In the genomic region with DNA sequence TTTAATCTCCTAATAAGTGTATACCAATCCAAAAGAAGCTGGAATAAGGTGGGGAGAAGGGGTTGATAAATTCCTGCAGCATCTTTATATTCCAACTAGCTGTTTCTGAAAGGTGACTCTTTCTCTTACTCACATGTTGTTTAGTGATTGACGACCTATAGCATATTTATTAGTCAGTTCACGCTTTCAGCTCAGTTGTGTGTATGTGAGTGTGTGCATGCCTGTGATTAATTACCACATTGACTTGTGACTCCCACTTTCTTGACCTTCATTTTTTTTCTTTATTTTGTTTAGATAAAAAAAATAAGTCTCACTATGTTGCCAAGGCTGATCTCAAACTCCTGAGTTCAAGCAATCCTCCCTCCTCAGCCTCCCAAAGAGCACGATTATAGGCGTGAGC, we compare ENCODE assay signal across 12 cellular contexts. TPM values are rescaled to one million over a fixed set of nuclear protein-coding genes. Genes with fewer than 3 reads are reported as not detected.
DNase-seq lines count a peak whose midpoint lies in the region; ATAC-seq and TF ChIP-seq lines count a peak whose summit lies in the region.
"Had no signal": no experiment of that assay in that cellular context is flagged by ENCODE, and none has a peak within 500 bp of the region (broad histone marks: within the 10 kb centered on the region; RNA-seq: fewer than 3 reads in every experiment).

No MANE protein-coding gene starts in this region.

- DNase-seq in left ventricle myocardium inferior (no peak), Right ventricle myocardium inferior (ENCODE audit: missing footprints) (no peak), choroid plexus epithelial cell (ENCODE audit: low read depth) (peak; percentile 14), uterus (no peak), HuH-7 (ENCODE audit: low spot score) (no peak)
- DNase-seq in central memory CD4-positive, alpha-beta T cell: no peak
- DNase-seq: head of caudate nucleus, left lung, pancreas had no signal

- H3K27ac ChIP-seq in left ventricle myocardium inferior (replicated peaks) (peak overlapping the region; percentile 91), muscle layer of duodenum (ENCODE audit: low read length) (peak overlapping the region; percentile 82), uterus (peak overlapping the region; percentile 88 to 94)
- H3K27ac ChIP-seq: pancreas had no signal

- H3K27me3 ChIP-seq in left ventricle myocardium inferior (ENCODE audit: low read depth) (no peaks in the 10 kb centered on the region), muscle layer of duodenum (ENCODE audit: low read depth, low read length) (no peaks in the 10 kb centered on the region), uterus (no peaks in the 10 kb centered on the region)
- H3K27me3 ChIP-seq: left lung, pancreas had no signal

- TF ChIP-seq CTCF in left ventricle myocardium inferior (IDR thresholded peaks at IDR 0.05; ENCODE audit: borderline replicate concordance) (no peak), choroid plexus epithelial cell (conservative IDR thresholded peaks at IDR 0.05; ENCODE audit: low read depth, low read length) (no peak), uterus (IDR thresholded peaks at IDR 0.05) (no peak)

- intact Hi-C loops in left ventricle myocardium inferior (cut with micrococcal nuclease): no loop called here
- intact Hi-C loops in Right ventricle myocardium inferior (cut with DNase I): no loop called here
- intact Hi-C loops in uterus (cut with DNase I; ENCODE audit: low total_unique reads): no loop called here

- no peak for TF ChIP-seq POLR2A in uterus (IDR thresholded peaks at IDR 0.05)

- H3K9me3 ChIP-seq in left ventricle myocardium inferior (replicated peaks) (no peaks in the 10 kb centered on the region), muscle layer of duodenum (ENCODE audit: control insufficient read depth in 1 of 2, low read length in 2 of 2) (no peaks in the 10 kb centered on the region), uterus (no peaks in the 10 kb centered on the region)
- H3K9me3 ChIP-seq: left lung, pancreas had no signal

- H3K4me3 ChIP-seq in left ventricle myocardium inferior (no peak overlapping the region), choroid plexus epithelial cell (ENCODE audit: low read depth, low read length) (no peak overlapping the region), muscle layer of duodenum (ENCODE audit: low read depth in 1 of 2, low read length in 2 of 2) (peak overlapping the region in 1 of 2 donors; percentile 16), uterus (no peak overlapping the region)
- H3K4me3 ChIP-seq: left lung, pancreas had no signal

- H3K4me1 ChIP-seq in left ventricle myocardium inferior (peaks cover 99% of the 10 kb centered on the region), muscle layer of duodenum (ENCODE audit: control insufficient read depth in 1 of 2, insufficient read depth in 2 of 2, low read length in 2 of 2) (peaks cover 38 to 84% of the 10 kb centered on the region in 2 donors), uterus (peaks cover 39 to 65% of the 10 kb centered on the region in 2 donors)

- ATAC-seq in Right ventricle myocardium inferior: no peak
- ATAC-seq in HG02610 (IDR thresholded peaks at IDR 0.05; ENCODE audit: unreplicated experiment): no peak
- ATAC-seq: left lung, pancreas, WTC11 had no signal

- no peaks in the 10 kb centered on the region for H3K36me3 ChIP-seq in left ventricle myocardium inferior
- peaks cover 0 to 10% of the 10 kb centered on the region in 2 donors for H3K36me3 ChIP-seq in muscle layer of duodenum (ENCODE audit: control insufficient read depth in 1 of 2, insufficient read depth in 2 of 2, low read length in 2 of 2)
- no peaks in the 10 kb centered on the region for H3K36me3 ChIP-seq in uterus
- H3K36me3 ChIP-seq: pancreas had no signal

RNA-seq across cellular contexts. Expression of a gene that starts 44.4 kb away (rescaled TPM):
- total RNA-seq in left ventricle myocardium inferior (97.7 TPM), Right ventricle myocardium inferior (87.1 TPM), uterus (100 to 1,000 TPM in 3 of 4 donors, 10 to 100 TPM in 1; 82.6 to 464 (median 215) TPM)
